In the genomic region with DNA sequence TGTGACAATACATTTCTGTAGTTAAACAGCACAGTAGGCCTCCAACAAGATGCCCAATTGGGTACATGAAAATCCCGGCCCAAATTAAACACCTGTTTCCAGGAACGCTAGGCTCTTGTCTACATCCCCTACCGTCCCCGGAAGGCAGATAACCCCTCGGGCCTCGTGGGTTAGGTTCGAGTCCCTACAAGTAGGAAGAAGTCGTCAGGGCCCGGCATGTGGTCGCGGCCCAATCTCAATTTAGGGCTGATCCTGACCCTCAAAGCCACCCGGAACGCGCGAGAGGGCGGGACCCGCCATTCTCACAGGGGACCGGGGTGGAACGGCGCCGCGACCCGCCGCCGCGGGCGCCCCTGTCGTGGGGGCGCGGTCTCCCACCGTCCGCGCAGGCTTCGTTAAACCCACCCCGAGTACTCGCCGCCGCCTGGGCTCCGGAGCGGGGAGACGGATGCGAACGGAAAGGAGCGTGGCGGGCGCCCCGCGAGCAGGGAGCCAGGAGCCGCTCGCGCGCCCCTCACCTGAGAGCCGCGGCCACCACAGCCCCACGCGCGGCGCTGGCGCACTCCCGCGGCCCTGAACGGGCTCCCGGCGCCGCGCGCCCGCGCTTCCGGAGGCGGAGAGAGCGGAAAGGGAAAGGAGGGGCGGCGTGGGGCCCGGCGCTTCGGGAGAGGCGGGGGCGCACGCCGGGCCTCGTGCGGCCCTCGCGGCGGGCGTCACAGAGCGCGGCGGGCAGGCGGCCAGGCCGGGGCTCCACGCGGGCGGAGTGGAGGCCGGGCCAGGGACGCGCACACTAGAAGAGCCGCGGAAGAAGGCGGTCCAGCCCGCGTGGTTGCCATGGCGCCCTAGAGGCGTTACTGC, we compare ENCODE assay signal across 8 cellular contexts. TPM values are rescaled to one million over a fixed set of nuclear protein-coding genes. Genes with fewer than 3 reads are reported as not detected.
DNase-seq lines count a peak whose midpoint lies in the region; ATAC-seq, FAIRE-seq and TF ChIP-seq lines count a peak whose summit lies in the region.

A gene (minus strand): TSS at position 621 of the 858 bp plus-strand sequence. CDS start 12,804 bp downstream, outside the sequence.

- H3K36me3 Mint-ChIP-seq in activated naive CD8-positive, alpha-beta T cell treated with anti-CD3 and anti-CD28 coated beads, Interleukin-2, amount 10 ng/mL, durations not matched to agents 7 days and 5 days, result no peaks in the 10 kb centered on the region

- H3K4me3 ChIP-seq in MG63, result peak within 1 kb of the TSS; percentile 65
- peak within 1 kb of the TSS; percentile 74 to 79 (median 78) for H3K4me3 ChIP-seq in pancreas
- H3K4me3 ChIP-seq in thymus (ENCODE audit: low read length), result peak within 1 kb of the TSS; percentile 74

- TF ChIP-seq CTCF in pancreas (IDR thresholded peaks at IDR 0.05), result no peak

- POLR2A ChIA-PET in activated naive CD8-positive, alpha-beta T cell treated with anti-CD3 and anti-CD28 coated beads, Interleukin-2, amount 10 ng/mL, durations not matched to agents 7 days and 5 days (lab: Charles Lee), result no interaction called here

- peak within 1 kb of the TSS; percentile 96 for H3K27ac Mint-ChIP-seq in activated naive CD8-positive, alpha-beta T cell treated with anti-CD3 and anti-CD28 coated beads, Interleukin-2, amount 10 ng/mL, durations not matched to agents 7 days and 5 days

- H3K9me3 Mint-ChIP-seq in activated naive CD8-positive, alpha-beta T cell treated with anti-CD3 and anti-CD28 coated beads, Interleukin-2, amount 10 ng/mL, durations not matched to agents 7 days and 5 days, result no peaks in the 10 kb centered on the region

- WGBS in pancreas, 2 donors, result 0% methylated on average over 79 to 105 of the region's 105 CpGs
- WGBS in thymus, result under 1% methylated on average over 105 of the region's 105 CpGs

- H3K27ac ChIP-seq in pancreas (peak within 1 kb of the TSS; percentile 94 to 98 (median 97)), thymus (ENCODE audit: low read depth) (peak within 1 kb of the TSS; percentile 93)

- H3K27me3 ChIP-seq in MG63, result no peaks in the 10 kb centered on the region
- H3K27me3 ChIP-seq in pancreas, result no peaks in the 10 kb centered on the region
- peaks cover 7% of the 10 kb centered on the region for H3K27me3 ChIP-seq in thymus (ENCODE audit: control insufficient read depth, insufficient read depth)

- H3K9me3 ChIP-seq in MG63 (no peaks in the 10 kb centered on the region), pancreas (no peaks in the 10 kb centered on the region), thymus (ENCODE audit: control insufficient read depth) (no peaks in the 10 kb centered on the region)

- H3K4me3 Mint-ChIP-seq in activated naive CD8-positive, alpha-beta T cell treated with anti-CD3 and anti-CD28 coated beads, Interleukin-2, amount 10 ng/mL, durations not matched to agents 7 days and 5 days, result peak within 1 kb of the TSS; percentile 97

- peaks cover 30% of the 10 kb centered on the region for H3K4me1 Mint-ChIP-seq in activated naive CD8-positive, alpha-beta T cell treated with anti-CD3 and anti-CD28 coated beads, Interleukin-2, amount 10 ng/mL, durations not matched to agents 7 days and 5 days

- peaks cover 9% of the 10 kb centered on the region for H3K27me3 Mint-ChIP-seq in activated naive CD8-positive, alpha-beta T cell treated with anti-CD3 and anti-CD28 coated beads, Interleukin-2, amount 10 ng/mL, durations not matched to agents 7 days and 5 days

- peak; percentile 49 for DNase-seq in GM04503 (ENCODE audit: low read depth)
- peak; percentile 76 for DNase-seq in H4 (ENCODE audit: low spot score)
- peak; percentile 89 for DNase-seq in MG63
- peak; percentile 7 to 71 for DNase-seq in SW 1271 (lab: John Stamatoyannopoulos, UW)
- peak; percentile 86 for DNase-seq in activated naive CD8-positive, alpha-beta T cell treated with anti-CD3 and anti-CD28 coated beads, Interleukin-2, amount 10 ng/mL, durations not matched to agents 7 days and 5 days
- peak; percentile 96 for DNase-seq in Right ventricle myocardium inferior (ENCODE audit: missing footprints)
- peak; percentile 87 to 95 (median 91) for DNase-seq in pancreas

- peaks cover 12 to 21% (median 13%) of the 10 kb centered on the region in 3 donors for H3K4me1 ChIP-seq in pancreas
- H3K4me1 ChIP-seq in thymus (ENCODE audit: control insufficient read depth, insufficient read depth, low read length), result peaks cover 8% of the 10 kb centered on the region

- H3K36me3 ChIP-seq in MG63 (peaks cover 7% of the 10 kb centered on the region; the same call in 1 of the 2 replicates), pancreas (no peaks in the 10 kb centered on the region), thymus (ENCODE audit: control insufficient read depth, insufficient read depth) (no peaks in the 10 kb centered on the region)

- intact Hi-C loops in Right ventricle myocardium inferior (cut with DNase I) (no loop called here), pancreas (cut with DNase I) (no loop called here)

- ATAC-seq in activated naive CD8-positive, alpha-beta T cell treated with anti-CD3 and anti-CD28 coated beads, Interleukin-2, amount 10 ng/mL, durations not matched to agents 7 days and 5 days (ENCODE audit: low read depth), result peak; percentile 81
- peak; percentile 96 for ATAC-seq in Right ventricle myocardium inferior
- peak; percentile 84 to 92 (median 88) for ATAC-seq in pancreas

- no peak for FAIRE-seq in pancreas (lab: Jason Lieb, UNC)

RNA-seq across cellular contexts. Expression of the gene that starts here (rescaled TPM):
- total RNA-seq in H4 (2014; rRNA removed; shearing (Covaris generic)), result 17.6 and 27.7 TPM in 2 replicates
- 15.0 and 24.3 TPM in 2 replicates for total RNA-seq in MG63 (2014; rRNA removed; shearing (Covaris generic); ENCODE audit: low replicate concordance)
- total RNA-seq in activated naive CD8-positive, alpha-beta T cell treated with anti-CD3 and anti-CD28 coated beads, Interleukin-2, amount 10 ng/mL, durations not matched to agents 7 days and 5 days, result 10 to 100 TPM; 30.3 to 30.5 TPM
- total RNA-seq in Right ventricle myocardium inferior (11.3 TPM), pancreas (10 to 100 TPM; 10.4 to 19.2 (median 17.2) TPM)
- polyA plus RNA-seq in pancreas (1 to 10 TPM; 3.4 to 5.6 TPM), thymus (9.5 TPM)

Comparison
In these comparisons a context has a peak if more than half of its experiments do, and no peak if none do; other contexts are left out.
1. Peak in every context shown above with its lines: DNase-seq, ATAC-seq, H3K4me3 ChIP-seq and H3K27ac ChIP-seq.
2. DNase-seq: peak in every context shown above with its lines; median percentile 96 in Right ventricle myocardium inferior; 91 in pancreas; 89 in MG63; 86 in activated naive CD8-positive, alpha-beta T cell treated with anti-CD3 and anti-CD28 coated beads, Interleukin-2, amount 10 ng/mL, durations not matched to agents 7 days and 5 days; 76 in H4; 49 in GM04503; 39 in SW 1271.